26 cellular contexts compared by ENCODE assay signal in the genomic region with DNA sequence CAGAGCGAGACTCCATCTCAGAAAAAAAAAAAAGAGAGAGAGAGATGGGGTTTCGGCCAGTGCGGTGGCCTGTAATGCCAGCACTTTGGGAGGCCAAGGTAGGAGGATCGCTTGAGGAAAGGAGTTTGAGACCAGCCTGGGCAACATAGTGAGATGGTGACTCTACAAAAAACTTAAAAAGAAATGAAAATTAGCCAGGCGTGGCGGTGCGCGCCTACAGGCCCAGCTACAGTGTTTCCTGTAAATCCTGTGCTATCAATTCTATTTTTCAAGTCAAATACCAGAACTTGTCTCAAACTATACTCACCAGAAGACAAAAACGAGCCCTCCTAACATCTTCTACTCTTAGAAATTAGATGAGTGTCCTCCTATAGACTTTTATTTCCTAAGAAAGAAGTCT. TPM values are rescaled to one million over a fixed set of nuclear protein-coding genes. Genes with fewer than 3 reads are reported as not detected.
DNase-seq lines count a peak whose midpoint lies in the region; ATAC-seq and TF ChIP-seq lines count a peak whose summit lies in the region.
"Had no signal": no experiment of that assay in that cellular context is flagged by ENCODE, and none has a peak within 500 bp of the region (broad histone marks: within the 10 kb centered on the region; RNA-seq: fewer than 3 reads in every experiment).

No MANE protein-coding gene starts in this region.

- H3K36me3 Mint-ChIP-seq in endothelial cell (ENCODE audit: low read depth, unreplicated experiment): peaks cover 10% of the 10 kb centered on the region
- H3K36me3 Mint-ChIP-seq in stimulated activated naive B cell treated with anti-CD40 and anti-IgM and Interleukin-4, amounts not matched to agents 10 μg/mL and 1 μg/mL and 100 μg/mL, for 72 hours: peaks cover 3 to 21% of the 10 kb centered on the region in 2 donors

- no peaks in the 10 kb centered on the region for H3K79me2 ChIP-seq in OCI-LY1 (ENCODE audit: insufficient read depth, low read length)

- H3K4me1 Mint-ChIP-seq in endothelial cell (ENCODE audit: unreplicated experiment): peaks cover 35% of the 10 kb centered on the region
- peaks cover 49 to 79% of the 10 kb centered on the region in 2 donors for H3K4me1 Mint-ChIP-seq in stimulated activated naive B cell treated with anti-CD40 and anti-IgM and Interleukin-4, amounts not matched to agents 10 μg/mL and 1 μg/mL and 100 μg/mL, for 72 hours

- DNase-seq in endothelial cell (ENCODE audit: low spot score) (no peak), activated gamma-delta T cell treated with Interleukin-2 at 50 U/mL for 16 hours (no peak), ACHN (no peak)
- DNase-seq in stimulated activated naive B cell treated with anti-CD40 and anti-IgM and Interleukin-4, amounts not matched to agents 10 μg/mL and 1 μg/mL and 100 μg/mL, for 72 hours: no peak
- DNase-seq: Caco-2; CD8-positive, alpha-beta T cell; EL; GDM1; H7; MM.1S; NCI-H1694; NCI-H2029 treated with DMSO at 0.1 percent for 48 hours; NCI-H226; NCI-H510A; NCI-H69; OCI-M1; Peyer's patch; SHP77 treated with DMSO at 0.1 percent for 48 hours had no signal

- H3K9me3 Mint-ChIP-seq in endothelial cell (ENCODE audit: unreplicated experiment): no peaks in the 10 kb centered on the region
- H3K9me3 Mint-ChIP-seq in stimulated activated naive B cell treated with anti-CD40 and anti-IgM and Interleukin-4, amounts not matched to agents 10 μg/mL and 1 μg/mL and 100 μg/mL, for 72 hours: no peaks in the 10 kb centered on the region
- H3K9me3 Mint-ChIP-seq: CD8-positive, alpha-beta T cell had no signal

- H3K27me3 Mint-ChIP-seq in endothelial cell (ENCODE audit: unreplicated experiment): no peaks in the 10 kb centered on the region
- no peaks in the 10 kb centered on the region for H3K27me3 Mint-ChIP-seq in stimulated activated naive B cell treated with anti-CD40 and anti-IgM and Interleukin-4, amounts not matched to agents 10 μg/mL and 1 μg/mL and 100 μg/mL, for 72 hours

- H3K9ac ChIP-seq in BLaER1 treated with 17β-estradiol and CSF1 and Interleukin-3, amounts not matched to agents 10 nM and 100 nM: peak overlapping the region in 10 of 11 experiments; percentile 8 to 52 (median 40); a peak in 13 of 22 replicates
- H3K9ac ChIP-seq in OCI-LY1 (ENCODE audit: low read length): no peak overlapping the region

- in situ Hi-C loops in ACHN (cut with HindIII; ENCODE audit: low pct_ligation_motif_present, low pct_unique_long_range_greater_than_20kb, low sequenced_read_pairs): no loop called here

- peak overlapping the region in 10 of 11 experiments; percentile 38 to 70 (median 50); a peak in 19 of 22 replicates for H3K27ac ChIP-seq in BLaER1 treated with 17β-estradiol and CSF1 and Interleukin-3, amounts not matched to agents 10 nM and 100 nM
- H3K27ac ChIP-seq in OCI-LY1 (ENCODE audit: low read depth, low read length, poor library complexity, severe bottlenecking): no peak overlapping the region
- H3K27ac ChIP-seq: C4-2B, Peyer's patch had no signal

- peaks cover 0 to 19% (median 5%) of the 10 kb centered on the region in 11 experiments; a peak in 6 of 22 replicates for H3K36me3 ChIP-seq in BLaER1 treated with 17β-estradiol and CSF1 and Interleukin-3, amounts not matched to agents 10 nM and 100 nM
- peaks cover 6% of the 10 kb centered on the region; the same call in 1 of the 2 replicates for H3K36me3 ChIP-seq in OCI-LY1 (ENCODE audit: insufficient read depth, low read length)

- H3K9me2 ChIP-seq in OCI-LY1 (ENCODE audit: low read depth, low read length): no peaks in the 10 kb centered on the region

- H3F3A ChIP-seq in OCI-LY1 (ENCODE audit: insufficient read depth, low read length): no peaks in the 10 kb centered on the region

- no peak overlapping the region for H2AFZ ChIP-seq in OCI-LY1 (ENCODE audit: low read length)

- TF ChIP-seq CTCF in OCI-LY1 (IDR thresholded peaks at IDR 0.05; ENCODE audit: low read length): no peak
- no peak for TF ChIP-seq CTCF in endothelial cell (IDR thresholded peaks at IDR 0.05; ENCODE audit: unreplicated experiment)

- H3K4me2 ChIP-seq in BLaER1 treated with 17β-estradiol and CSF1 and Interleukin-3, amounts not matched to agents 10 nM and 100 nM: peak overlapping the region; percentile 19 to 78 (median 69)
- H3K4me2 ChIP-seq in OCI-LY1 (ENCODE audit: low read length): peak overlapping the region; percentile 28; the same call in 1 of the 2 replicates

- H3K4me3 Mint-ChIP-seq in endothelial cell (ENCODE audit: unreplicated experiment): no peak overlapping the region
- peak overlapping the region; percentile 17 to 35 for H3K4me3 Mint-ChIP-seq in stimulated activated naive B cell treated with anti-CD40 and anti-IgM and Interleukin-4, amounts not matched to agents 10 μg/mL and 1 μg/mL and 100 μg/mL, for 72 hours
- H3K4me3 Mint-ChIP-seq: CD8-positive, alpha-beta T cell had no signal

- H3K4me1 ChIP-seq in BLaER1 treated with 17β-estradiol and CSF1 and Interleukin-3, amounts not matched to agents 10 nM and 100 nM: peaks cover 30 to 62% (median 35%) of the 10 kb centered on the region in 10 experiments
- H3K4me1 ChIP-seq in OCI-LY1 (ENCODE audit: insufficient read depth, low read length, severe bottlenecking): peaks cover 46% of the 10 kb centered on the region
- H3K4me1 ChIP-seq: Caco-2, Peyer's patch had no signal

- ATAC-seq in stimulated activated naive B cell treated with anti-CD40 and anti-IgM and Interleukin-4, amounts not matched to agents 10 μg/mL and 1 μg/mL and 100 μg/mL, for 72 hours (replicated peaks): peak in 1 of 2 donors; percentile 27
- ATAC-seq in GM21360 (IDR thresholded peaks at IDR 0.05; ENCODE audit: unreplicated experiment): no peak
- ATAC-seq: CD8-positive, alpha-beta T cell; HepG2; K562 had no signal

- H3K9me3 ChIP-seq in BLaER1 treated with 17β-estradiol and CSF1 and Interleukin-3, amounts not matched to agents 10 nM and 100 nM (replicated peaks in 1 of 11): no peaks in the 10 kb centered on the region
- H3K9me3 ChIP-seq in OCI-LY1 (ENCODE audit: low read length): no peaks in the 10 kb centered on the region
- H3K9me3 ChIP-seq: Caco-2, Peyer's patch had no signal

- peak overlapping the region; percentile 28 for H3K27ac Mint-ChIP-seq in endothelial cell (ENCODE audit: unreplicated experiment)
- peak overlapping the region; percentile 73 for H3K27ac Mint-ChIP-seq in stimulated activated naive B cell treated with anti-CD40 and anti-IgM and Interleukin-4, amounts not matched to agents 10 μg/mL and 1 μg/mL and 100 μg/mL, for 72 hours
- H3K27ac Mint-ChIP-seq: CD8-positive, alpha-beta T cell had no signal

- no peak overlapping the region for H3K4me3 ChIP-seq in BLaER1 treated with 17β-estradiol and CSF1 and Interleukin-3, amounts not matched to agents 10 nM and 100 nM
- H3K4me3 ChIP-seq in OCI-LY1 (ENCODE audit: low read depth, low read length, poor library complexity, severe bottlenecking): no peak overlapping the region
- H3K4me3 ChIP-seq: K562, Peyer's patch had no signal

- peaks cover 44 to 97% (median 74%) of the 10 kb centered on the region in 11 experiments; a peak in 19 of 22 replicates for H4K20me1 ChIP-seq in BLaER1 treated with 17β-estradiol and CSF1 and Interleukin-3, amounts not matched to agents 10 nM and 100 nM
- no peaks in the 10 kb centered on the region for H4K20me1 ChIP-seq in OCI-LY1 (ENCODE audit: insufficient read depth, low read length)

- no peaks in the 10 kb centered on the region for H3K27me3 ChIP-seq in BLaER1 treated with 17β-estradiol and CSF1 and Interleukin-3, amounts not matched to agents 10 nM and 100 nM
- no peaks in the 10 kb centered on the region for H3K27me3 ChIP-seq in OCI-LY1 (ENCODE audit: insufficient read depth, low read length)
- H3K27me3 ChIP-seq: Peyer's patch had no signal

RNA-seq across cellular contexts. Expression of a gene that starts 19.3 kb away (rescaled TPM):
- 49.0 TPM for total RNA-seq in endothelial cell (ENCODE audit: unreplicated experiment)

RNA-seq across cellular contexts. Expression of a gene that starts 33.7 kb away (rescaled TPM):
- not detected for total RNA-seq in endothelial cell (ENCODE audit: unreplicated experiment)
- total RNA-seq: A172; Caco-2; CD8-positive, alpha-beta T cell; HepG2; HT-29; K562; Peyer's patch had no signal

RNA-seq across cellular contexts. Expression of a gene that starts 49.3 kb away (rescaled TPM):
- total RNA-seq in endothelial cell (ENCODE audit: unreplicated experiment): 15.4 TPM
